ENCODE assay signal across 21 cellular contexts in the genomic region with DNA sequence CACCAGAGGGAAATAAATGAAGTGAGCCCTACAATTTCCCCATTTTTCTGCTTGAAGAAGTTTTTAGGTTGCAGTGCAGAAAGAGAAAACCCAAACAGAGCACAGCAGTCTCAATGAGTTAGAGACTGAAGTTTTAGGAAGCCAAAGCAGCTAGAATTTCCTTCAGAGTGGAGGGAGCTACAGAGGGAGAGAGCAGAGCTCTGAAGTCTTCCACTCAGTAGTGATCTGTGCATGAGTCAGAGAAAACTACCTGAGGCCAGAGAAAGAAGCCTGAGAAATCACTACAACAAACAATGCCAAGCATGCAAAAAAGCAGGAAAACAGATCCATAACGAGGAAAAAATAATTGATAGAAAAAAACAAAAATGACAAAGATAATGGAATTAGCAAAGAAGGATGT. TPM values are rescaled to one million over a fixed set of nuclear protein-coding genes. Genes with fewer than 3 reads are reported as not detected.
A peak's percentile ranks its signal among the peaks of the same experiment; 100 is the strongest.
DNase-seq lines count a peak whose midpoint lies in the region; TF ChIP-seq lines count a peak whose summit lies in the region.
"Had no signal": no experiment of that assay in that cellular context is flagged by ENCODE, and none has a peak within 500 bp of the region (broad histone marks: within the 10 kb centered on the region; RNA-seq: fewer than 3 reads in every experiment).

No MANE protein-coding gene starts in this region.

- H3K4me3 ChIP-seq in mammary epithelial cell (replicated peaks in 1 of 3; ENCODE audit: insufficient read depth in 1 of 3, low read depth in 2 of 3, low read length in 3 of 3) = no peak overlapping the region
- H3K4me3 ChIP-seq: A549; BLaER1 treated with 17β-estradiol and CSF1 and Interleukin-3, amounts not matched to agents 10 nM and 100 nM had no signal

- CTCF ChIA-PET in mammary epithelial cell (lab: Charles Lee; ENCODE audit: low non-redundant PET) = interaction anchor here (0.6 kb wide), 1 partner anchor 419 kb away, joined by 4 read pairs; no protein-coding TSS in a partner anchor

- no TSS peak for BruUV-seq in mammary epithelial cell (replicated peaks; lab: Mats Ljungman, UMichigan)

- no peak overlapping the region for H3K9ac ChIP-seq in mammary epithelial cell (ENCODE audit: insufficient read depth, low read length)
- H3K9ac ChIP-seq: BLaER1 treated with 17β-estradiol and CSF1 and Interleukin-3, amounts not matched to agents 10 nM and 100 nM; SK-N-SH had no signal

- no peaks in the 10 kb centered on the region for H3K79me2 ChIP-seq in mammary epithelial cell (ENCODE audit: insufficient read depth, low read length)

- no peak overlapping the region for H3K27ac ChIP-seq in mammary epithelial cell (ENCODE audit: insufficient read depth, low read depth, low read length)
- H3K27ac ChIP-seq: BLaER1 treated with 17β-estradiol and CSF1 and Interleukin-3, amounts not matched to agents 10 nM and 100 nM; HL-60 had no signal

- WGBS in mammary epithelial cell (ENCODE audit: low coverage, missing lambda C conversion rate) = 30% methylated on average over 1 of the region's 1 CpG

- intact Hi-C loops in mammary epithelial cell (cut with micrococcal nuclease) = loop anchor here (10.0 kb wide), 1 partner anchor 54 kb away; no protein-coding TSS in a partner anchor
- intact Hi-C loops in posterior cingulate gyrus (cut with DNase I) = no loop called here
- intact Hi-C loops in cardiac septum (cut with DNase I) = no loop called here

- TF ChIP-seq CTCF in mammary epithelial cell (conservative IDR thresholded peaks at IDR 0.05 in 1 of 2, IDR thresholded peaks at IDR 0.05 in 1 of 2; ENCODE audit: extremely low read depth in 1 of 2, insufficient read depth in 1 of 2, low read depth in 1 of 2, low read length in 2 of 2) (peak in 1 of 2 donors; percentile 5), GM10266 (IDR thresholded peaks at IDR 0.05; ENCODE audit: control insufficient read depth, insufficient read depth, low read depth, missing control alignments) (no peak)

- no peaks in the 10 kb centered on the region for H3K9me3 ChIP-seq in mammary epithelial cell (replicated peaks; ENCODE audit: insufficient read depth, low read length)
- H3K9me3 ChIP-seq: A549, SK-N-SH had no signal

- H4K20me1 ChIP-seq in mammary epithelial cell (ENCODE audit: insufficient read depth, low read length) = no peaks in the 10 kb centered on the region
- H4K20me1 ChIP-seq: BLaER1 treated with 17β-estradiol and CSF1 and Interleukin-3, amounts not matched to agents 10 nM and 100 nM had no signal

- no peak overlapping the region for H2AFZ ChIP-seq in mammary epithelial cell (ENCODE audit: low read depth, low read length)

- DNase-seq in ELR (ENCODE audit: low read depth) (peak; percentile 58), NCI-H226 (peak; percentile 66), mammary epithelial cell (peak; percentile 72), kidney tubule cell (ENCODE audit: low spot score) (peak; percentile 30), posterior cingulate gyrus (no peak), GM10266 (ENCODE audit: extremely low spot score) (no peak), GOT3 (lab: John Stamatoyannopoulos, UW) (no peak), cardiac septum (ENCODE audit: low spot score) (no peak)
- DNase-seq: DND-41, GF-D8, H7, NCI-H1436, NCI-H2029, NCI-H2171 treated with DMSO at 0.1 percent for 48 hours, NCI-H748 treated with DMSO at 0.1 percent for 48 hours, Right ventricle myocardium superior, SK-N-SH had no signal

- H3K36me3 ChIP-seq in mammary epithelial cell (ENCODE audit: insufficient read depth, low read length) = no peaks in the 10 kb centered on the region
- H3K36me3 ChIP-seq: BLaER1 treated with 17β-estradiol and CSF1 and Interleukin-3, amounts not matched to agents 10 nM and 100 nM had no signal

- dilution Hi-C loops in mammary epithelial cell (cut with HindIII; ENCODE audit: low sequenced_read_pairs) = loop anchor here (25.0 kb wide), 1 partner anchor 371 kb away; no protein-coding TSS in a partner anchor

- in situ Hi-C loops in mammary epithelial cell (cut with MboI; ENCODE audit: low sequenced_read_pairs in 2 of 2) = loop anchor here (5.0 to 25.0 kb wide), 2 partner anchors 121 to 376 kb away; no protein-coding TSS in a partner anchor

- H3K27me3 ChIP-seq in mammary epithelial cell (ENCODE audit: insufficient read depth, low read length) = no peaks in the 10 kb centered on the region

- H3K4me2 ChIP-seq in mammary epithelial cell (ENCODE audit: insufficient read depth, low read depth, low read length) = no peak overlapping the region
- H3K4me2 ChIP-seq: A549; BLaER1 treated with 17β-estradiol and CSF1 and Interleukin-3, amounts not matched to agents 10 nM and 100 nM; SK-N-SH had no signal

- H3K4me1 ChIP-seq in mammary epithelial cell (ENCODE audit: insufficient read depth, low read length) = no peaks in the 10 kb centered on the region
- H3K4me1 ChIP-seq: A549 had no signal

RNA-seq across cellular contexts. Expression of a gene that starts 17.9 kb away (rescaled TPM):
- total RNA-seq in mammary epithelial cell (10 to 100 TPM; 22.8 to 52.2 TPM), cardiac septum (113 TPM)
- 60.5 TPM for polyA plus RNA-seq in mammary epithelial cell
- polyA minus RNA-seq in mammary epithelial cell = not detected

RNA-seq across cellular contexts. Expression of a gene that starts 38.5 kb away (rescaled TPM):
- total RNA-seq in mammary epithelial cell (10 to 100 TPM; 15.9 to 29.0 TPM), cardiac septum (8.5 TPM)
- polyA plus RNA-seq in mammary epithelial cell = 11.1 TPM
- polyA minus RNA-seq in mammary epithelial cell = 21.3 TPM

RNA-seq across cellular contexts. Expression of a gene that starts 38.8 kb away (rescaled TPM):
- total RNA-seq in mammary epithelial cell (10 to 100 TPM in 1 of 2 donors, 1 to 10 TPM in 1; 4.8 to 11.3 TPM), cardiac septum (15.7 TPM)
- 1.4 TPM for polyA plus RNA-seq in mammary epithelial cell
- polyA minus RNA-seq in mammary epithelial cell = not detected

RNA-seq across cellular contexts. Expression of a gene that starts 44.6 kb away (rescaled TPM):
- under 1 TPM in 1 of 2 donors, not detected in 1; under 0.01 TPM for total RNA-seq in mammary epithelial cell
- polyA plus RNA-seq in mammary epithelial cell = 0.01 TPM
- polyA minus RNA-seq in mammary epithelial cell = not detected
- total RNA-seq in cardiac septum = not detected
- total RNA-seq: H7, NCI-H460, Right ventricle myocardium superior had no signal
- polyA plus RNA-seq: SK-N-SH had no signal

Comparison
In these comparisons a context has a peak if more than half of its experiments do, and no peak if none do; other contexts are left out.
1. DNase-seq: peak in ELR (single experiment), NCI-H226 (single experiment), mammary epithelial cell (single experiment) and kidney tubule cell (single experiment); none in posterior cingulate gyrus (0 of 10), GM10266 (single experiment), GOT3 (single experiment) and cardiac septum (single experiment).